Comparison of ENCODE assay signal across 11 cellular contexts in genomic region chr19:19399733-19400438, GRCh38. TPM values are rescaled to one million over a fixed set of nuclear protein-coding genes. Genes with fewer than 3 reads are reported as not detected.
DNase-seq lines count a peak whose midpoint lies in the region; ATAC-seq and TF ChIP-seq lines count a peak whose summit lies in the region.
"Had no signal": no experiment of that assay in that cellular context is flagged by ENCODE, and none has a peak within 500 bp of the region (broad histone marks: within the 10 kb centered on the region; RNA-seq: fewer than 3 reads in every experiment).

No MANE protein-coding gene starts in this region.

- no TSS peak for BruUV-seq in A673 (replicated peaks; lab: Mats Ljungman, UMichigan)

- peak overlapping the region; percentile 49 for H3K27ac ChIP-seq in A673 (ENCODE audit: low read depth, low read length, poor library complexity, severe bottlenecking)
- H3K27ac ChIP-seq in transverse colon, result no peak overlapping the region
- H3K27ac ChIP-seq in vagina, result no peak overlapping the region
- H3K27ac ChIP-seq: cardiac muscle cell had no signal

- H3K9me3 ChIP-seq in A673 (ENCODE audit: low read depth, low read length, poor library complexity, severe bottlenecking) (no peaks in the 10 kb centered on the region), transverse colon (no peaks in the 10 kb centered on the region), vagina (no peaks in the 10 kb centered on the region)

- no peak for TF ChIP-seq CTCF in A673 (conservative IDR thresholded peaks at IDR 0.05; ENCODE audit: low read depth, low read length)
- no peak for TF ChIP-seq CTCF in transverse colon (IDR thresholded peaks at IDR 0.05)
- no peak for TF ChIP-seq CTCF in vagina (IDR thresholded peaks at IDR 0.05)

- H3K4me3 ChIP-seq in A673 (ENCODE audit: low read depth, low read length, poor library complexity, severe bottlenecking), result no peak overlapping the region
- no peak overlapping the region for H3K4me3 ChIP-seq in transverse colon
- H3K4me3 ChIP-seq in vagina, result no peak overlapping the region
- H3K4me3 ChIP-seq: cardiac muscle cell had no signal

- H3K27ac Mint-ChIP-seq in T-cell, result peak overlapping the region; percentile 19 to 55

- POLR2A ChIA-PET in A673 (lab: Charles Lee; ENCODE audit: low non-redundant PET) (no interaction called here), T-cell (lab: Charles Lee) (interaction anchor here in 1 of 2 donors (0.5 kb wide), 1 partner anchor 72 kb away, joined by 3 read pairs; no protein-coding TSS in a partner anchor)

- no peak for ATAC-seq in T-cell (replicated peaks in 1 of 4)

- no peak for TF ChIP-seq EP300 in transverse colon (IDR thresholded peaks at IDR 0.05; ENCODE audit: low read depth)

- WGBS in transverse colon (ENCODE audit: low coverage in 1 of 2), 2 donors, result 53 to 63% methylated on average over 8 to 9 of the region's 9 CpGs

- peak; percentile 59 for DNase-seq in A673 (ENCODE audit: low spot score)
- DNase-seq in GM03348 (ENCODE audit: low spot score), result peak; percentile 34
- no peak for DNase-seq in T-cell
- peak; percentile 32 for DNase-seq in kidney tubule cell (ENCODE audit: low spot score)
- DNase-seq in transverse colon, result no peak
- DNase-seq in activated CD4-positive, alpha-beta T cell treated with anti-CD3 and anti-CD28 coated beads, Interleukin-2, amount 50 U/mL, for 48 hours, result no peak
- DNase-seq in vagina (ENCODE audit: extremely low spot score in 2 of 2), result no peak
- DNase-seq in NOMO-1 treated with DMSO at 0.1 percent for 48 hours (lab: John Stamatoyannopoulos, UW; ENCODE audit: unreplicated experiment), result no peak
- DNase-seq: COR-L47, KBM-7 had no signal

- H3K4me1 ChIP-seq in A673 (ENCODE audit: insufficient read depth, low read length, poor library complexity, severe bottlenecking) (peaks cover 28% of the 10 kb centered on the region), transverse colon (peaks cover 0 to 26% (median 9%) of the 10 kb centered on the region in 4 donors), vagina (peaks cover 27% of the 10 kb centered on the region)

- peaks cover 38 to 51% (median 50%) of the 10 kb centered on the region in 3 donors for H3K4me1 Mint-ChIP-seq in T-cell

- in situ Hi-C loops in transverse colon (cut with MboI; ENCODE audit: low pct_ligation_motif_present in 1 of 4, low pct_unique_long_range_greater_than_20kb in 1 of 4, low sequenced_read_pairs in 3 of 4), result no loop called here

- H3K27me3 ChIP-seq in A673 (replicated peaks; ENCODE audit: insufficient read depth, low read depth, low read length, poor library complexity) (no peaks in the 10 kb centered on the region), transverse colon (no peaks in the 10 kb centered on the region), vagina (no peaks in the 10 kb centered on the region)
- H3K27me3 ChIP-seq: cardiac muscle cell had no signal

- no peak overlapping the region for H3K4me3 Mint-ChIP-seq in T-cell

- TF ChIP-seq POLR2A in transverse colon (IDR thresholded peaks at IDR 0.05) (no peak), vagina (IDR thresholded peaks at IDR 0.05) (no peak)

- H3K27me3 Mint-ChIP-seq in T-cell, result no peaks in the 10 kb centered on the region

- CTCF ChIA-PET in A673 (lab: Charles Lee), result interaction anchor here (1.3 kb wide), 1 partner anchor 90 kb away, joined by 6 read pairs; no protein-coding TSS in a partner anchor
- CTCF ChIA-PET in T-cell (lab: Charles Lee), result interaction anchor here in 1 of 2 donors (1.0 kb wide), 2 partner anchors 14 to 89 kb away, joined by 3 read pairs; no protein-coding TSS in a partner anchor

- no peaks in the 10 kb centered on the region for H3K36me3 Mint-ChIP-seq in T-cell

- intact Hi-C loops in A673 (cut with micrococcal nuclease; ENCODE audit: unreplicated experiment) (no loop called here), transverse colon (cut with DNase I; ENCODE audit: low total_unique reads) (no loop called here), vagina (cut with DNase I) (loop anchor here (10.0 kb wide), 1 partner anchor 85 kb away; no protein-coding TSS in a partner anchor)

- H3K9me3 Mint-ChIP-seq in T-cell, result no peaks in the 10 kb centered on the region

- H3K36me3 ChIP-seq in A673 (ENCODE audit: insufficient read depth, low read length, poor library complexity, severe bottlenecking) (no peaks in the 10 kb centered on the region), transverse colon (no peaks in the 10 kb centered on the region), vagina (no peaks in the 10 kb centered on the region)
- H3K36me3 ChIP-seq: cardiac muscle cell had no signal

RNA-seq across cellular contexts. Expression of gene GATAD2A, which starts 5.6 kb away (rescaled TPM):
- total RNA-seq in A673 (2021) (202 and 218 TPM in 2 replicates), T-cell (100 to 1,000 TPM; 114 to 144 (median 133) TPM), transverse colon (100 to 1,000 TPM in 1 of 4 donors, 10 to 100 TPM in 3; 45.6 to 102 (median 65.7) TPM), vagina (49.6 TPM)

Comparison
In these comparisons a context has a peak if more than half of its experiments do, and no peak if none do; other contexts are left out.
1. DNase-seq: peak in A673 (single experiment), GM03348 (single experiment) and kidney tubule cell (single experiment); none in T-cell (0 of 34), transverse colon (single experiment), activated CD4-positive, alpha-beta T cell treated with anti-CD3 and anti-CD28 coated beads, Interleukin-2, amount 50 U/mL, for 48 hours (0 of 2), vagina (0 of 2) and NOMO-1 treated with DMSO at 0.1 percent for 48 hours (single experiment).